In the genomic region with DNA sequence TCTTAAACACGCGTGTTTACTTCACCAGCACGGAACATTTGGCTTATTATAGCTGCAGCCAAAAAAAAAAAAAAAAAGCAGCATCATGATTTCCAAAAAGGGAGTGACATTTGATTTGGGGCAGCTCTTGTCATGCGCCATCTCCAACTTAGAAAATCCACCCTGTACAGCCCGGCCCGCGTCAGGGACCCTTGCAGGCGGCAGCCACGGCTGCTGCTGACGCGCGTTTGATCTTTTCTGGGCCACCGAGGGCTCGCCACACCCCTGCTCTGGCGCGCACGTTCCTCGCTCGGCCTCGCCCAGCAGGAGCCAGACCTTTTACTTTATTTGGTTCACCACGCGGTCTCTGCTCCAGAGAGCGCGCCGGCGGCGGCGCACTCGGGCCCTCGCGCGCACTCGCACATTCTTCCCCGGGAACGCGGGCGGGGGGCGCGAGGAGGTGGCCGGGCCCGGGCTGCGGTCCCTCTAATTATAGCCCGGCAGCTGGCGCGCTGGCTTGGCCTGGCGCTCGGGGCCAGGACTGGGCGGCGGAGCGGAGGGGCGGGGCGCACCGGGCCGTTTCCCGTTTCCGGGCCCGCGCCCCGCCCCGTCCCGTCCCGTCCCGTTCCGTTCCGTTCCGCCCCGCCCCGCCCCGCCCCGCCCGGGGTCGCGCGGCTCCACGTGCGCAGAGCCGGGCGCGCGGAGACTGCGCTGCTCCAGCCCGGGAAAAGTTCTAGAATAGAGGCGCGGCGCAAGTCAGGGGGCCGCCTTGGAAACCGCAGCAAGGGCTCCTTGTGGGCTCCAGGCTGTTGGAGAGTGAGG, we compare ENCODE assay signal across 8 cellular contexts. TPM values are rescaled to one million over a fixed set of nuclear protein-coding genes. Genes with fewer than 3 reads are reported as not detected.
A peak's percentile ranks its signal among the peaks of the same experiment; 100 is the strongest.
DNase-seq lines count a peak whose midpoint lies in the region; ATAC-seq lines count a peak whose summit lies in the region.

No MANE protein-coding gene starts in this region.

- H3K4me2 ChIP-seq in mesenchymal stem cell (ENCODE audit: low read length, poor library complexity, severe bottlenecking) = peak overlapping the region; percentile 87

- peak overlapping the region in 1 of 2 experiments; percentile 75 for H3K14ac ChIP-seq in mesenchymal stem cell (ENCODE audit: low read length in 2 of 2)

- peak overlapping the region; percentile 51 for H2AFZ ChIP-seq in mesenchymal stem cell (ENCODE audit: low read depth, low read length)

- H3K27me3 ChIP-seq in mesenchymal stem cell (ENCODE audit: control insufficient read depth in 1 of 2, insufficient read depth in 1 of 2, low read length in 2 of 2) = no peaks in the 10 kb centered on the region

- ATAC-seq in GM19463 (IDR thresholded peaks at IDR 0.05; ENCODE audit: unreplicated experiment) = peak; percentile 71
- peak; percentile 47 for ATAC-seq in HG03565 (IDR thresholded peaks at IDR 0.05; ENCODE audit: unreplicated experiment)
- ATAC-seq in effector memory CD8-positive, alpha-beta T cell (replicated peaks) = peak; percentile 76

- H3K4ac ChIP-seq in mesenchymal stem cell (ENCODE audit: low read depth in 1 of 2, low read length in 2 of 2) = peak overlapping the region; percentile 51 to 91

- H3K4me3 ChIP-seq in mesenchymal stem cell (ENCODE audit: insufficient read depth in 1 of 2, low read depth in 1 of 2, low read length in 2 of 2) = peak overlapping the region; percentile 61 to 80

- WGBS in mesenchymal stem cell = 1% methylated on average over 52 of the region's 87 CpGs

- no peak overlapping the region for H3K23ac ChIP-seq in mesenchymal stem cell (ENCODE audit: low read length in 2 of 2)

- H2BK120ac ChIP-seq in mesenchymal stem cell (ENCODE audit: low read depth, low read length) = peak overlapping the region; percentile 85

- peak overlapping the region; percentile 71 for H4K8ac ChIP-seq in mesenchymal stem cell (ENCODE audit: low read length)

- peaks cover 1% of the 10 kb centered on the region for H3K4me1 ChIP-seq in mesenchymal stem cell (ENCODE audit: control insufficient read depth, insufficient read depth, low read depth, low read length)

- peak overlapping the region; percentile 79 for H4K91ac ChIP-seq in mesenchymal stem cell (ENCODE audit: low read length)

- peaks cover 53% of the 10 kb centered on the region for H3K36me3 Mint-ChIP-seq in effector memory CD8-positive, alpha-beta T cell (ENCODE audit: insufficient read depth)

- DNase-seq in CMK (ENCODE audit: low read depth) = peak; percentile 73
- DNase-seq in NOMO-1 (lab: John Stamatoyannopoulos, UW; ENCODE audit: unreplicated experiment in 2 of 2) = peak; percentile 94 to 96
- peak; percentile 40 to 43 for DNase-seq in activated CD8-positive, alpha-beta memory T cell treated with anti-CD3 and anti-CD28 coated beads for 4 hours (ENCODE audit: low read depth in 2 of 2)
- DNase-seq in effector memory CD8-positive, alpha-beta T cell = peak; percentile 70 to 76 (median 74)
- peak; percentile 92 for DNase-seq in mesenchymal stem cell
- peak; percentile 60 for DNase-seq in stimulated activated CD8-positive, alpha-beta memory T cell treated with anti-CD3 and anti-CD28 coated beads, Interleukin-15, amount 100 ng/mL, for 24 hours (ENCODE audit: low read depth)

- no peak overlapping the region for H2AK5ac ChIP-seq in mesenchymal stem cell (ENCODE audit: low read length, severe bottlenecking)

- H2BK15ac ChIP-seq in mesenchymal stem cell (ENCODE audit: low read depth, poor library complexity, severe bottlenecking) = peak overlapping the region; percentile 93

- no peaks in the 10 kb centered on the region for H3K9me3 ChIP-seq in mesenchymal stem cell (ENCODE audit: control insufficient read depth, low read length)

- peak overlapping the region; percentile 57 for H2BK5ac ChIP-seq in mesenchymal stem cell (ENCODE audit: low read depth, low read length, poor library complexity, severe bottlenecking)

- H3K27ac ChIP-seq in mesenchymal stem cell (ENCODE audit: low read length, poor library complexity, severe bottlenecking) = peak overlapping the region; percentile 82

- no peaks in the 10 kb centered on the region for H3K9me3 Mint-ChIP-seq in effector memory CD8-positive, alpha-beta T cell

- peak overlapping the region; percentile 92 to 93 for H3K18ac ChIP-seq in mesenchymal stem cell (ENCODE audit: low read depth in 1 of 2, low read length in 2 of 2)

- H3K27ac Mint-ChIP-seq in effector memory CD8-positive, alpha-beta T cell = peak overlapping the region; percentile 85 to 88

- no peaks in the 10 kb centered on the region for H3K27me3 Mint-ChIP-seq in effector memory CD8-positive, alpha-beta T cell

- H3K9ac ChIP-seq in mesenchymal stem cell (ENCODE audit: low read length) = peak overlapping the region; percentile 100

- peak overlapping the region in 1 of 2 experiments; percentile 89 for H2BK12ac ChIP-seq in mesenchymal stem cell (ENCODE audit: low read length in 2 of 2)

- peaks cover 27 to 46% of the 10 kb centered on the region in 2 donors for H3K4me1 Mint-ChIP-seq in effector memory CD8-positive, alpha-beta T cell (ENCODE audit: low read depth in 2 of 2)

- H3K36me3 ChIP-seq in mesenchymal stem cell (ENCODE audit: control insufficient read depth in 1 of 2, insufficient read depth in 2 of 2, low read depth in 1 of 2, low read length in 2 of 2) = peaks cover 0 to 32% of the 10 kb centered on the region in 2 experiments

- H3K4me3 Mint-ChIP-seq in effector memory CD8-positive, alpha-beta T cell = peak overlapping the region; percentile 78 to 85

- no peaks in the 10 kb centered on the region for H3K79me1 ChIP-seq in mesenchymal stem cell (replicated peaks; ENCODE audit: low read length, poor library complexity, severe bottlenecking)

RNA-seq across cellular contexts. Expression of gene IRF2BP2, which starts 10.2 kb away (rescaled TPM):
- polyA plus RNA-seq in mesenchymal stem cell (2013, experiment 1 of 2) = 98.6 TPM
- polyA plus RNA-seq in mesenchymal stem cell (2013, experiment 2 of 2) = 94.7 TPM

Comparison
In these comparisons a context has a peak if more than half of its experiments do, and no peak if none do; other contexts are left out.
1. Peak in every context shown above with its lines: DNase-seq, ATAC-seq, H3K4me3 ChIP-seq and H3K27ac ChIP-seq.
2. DNase-seq: peak in every context shown above with its lines; median percentile 95 in NOMO-1; 92 in mesenchymal stem cell; 74 in effector memory CD8-positive, alpha-beta T cell; 73 in CMK; 60 in stimulated activated CD8-positive, alpha-beta memory T cell treated with anti-CD3 and anti-CD28 coated beads, Interleukin-15, amount 100 ng/mL, for 24 hours; 42 in activated CD8-positive, alpha-beta memory T cell treated with anti-CD3 and anti-CD28 coated beads for 4 hours.